In genomic region chr1:30955448-30956015, GRCh38 we compare ENCODE assay signal across 26 cellular contexts. TPM values are rescaled to one million over a fixed set of nuclear protein-coding genes. Genes with fewer than 3 reads are reported as not detected.
A peak's percentile ranks its signal among the peaks of the same experiment; 100 is the strongest.
DNase-seq lines count a peak whose midpoint lies in the region; ATAC-seq and TF ChIP-seq lines count a peak whose summit lies in the region.
"Had no signal": no experiment of that assay in that cellular context is flagged by ENCODE, and none has a peak within 500 bp of the region (broad histone marks: within the 10 kb centered on the region; RNA-seq: fewer than 3 reads in every experiment).

No MANE protein-coding gene starts in this region.

- no peaks in the 10 kb centered on the region for H3K4me1 Mint-ChIP-seq in type B pancreatic cell (ENCODE audit: unreplicated experiment)
- H3K4me1 Mint-ChIP-seq: CD14-positive monocyte, GM23338 had no signal

- intact Hi-C loops in PC-9 (cut with micrococcal nuclease; ENCODE audit: unreplicated experiment) = no loop called here

- peaks cover 9% of the 10 kb centered on the region; the same call in 1 of the 2 replicates for H4K20me1 ChIP-seq in GM23248 (ENCODE audit: insufficient read depth)
- H4K20me1 ChIP-seq in smooth muscle cell (ENCODE audit: low read depth) = peaks cover 96% of the 10 kb centered on the region
- H4K20me1 ChIP-seq in PC-9 (ENCODE audit: insufficient read depth) = peaks cover 63% of the 10 kb centered on the region

- BruUV-seq in PC-9 (replicated peaks; lab: Mats Ljungman, UMichigan) = no TSS peak

- H3K9ac ChIP-seq in GM23248 (no peak overlapping the region), smooth muscle cell (ENCODE audit: low read depth) (no peak overlapping the region)
- H3K9ac ChIP-seq: KMS-11 had no signal

- H3K4me1 ChIP-seq in GM23248 (ENCODE audit: insufficient read depth) = peaks cover 23% of the 10 kb centered on the region
- peaks cover 2% of the 10 kb centered on the region for H3K4me1 ChIP-seq in smooth muscle cell (ENCODE audit: low read depth)
- no peaks in the 10 kb centered on the region for H3K4me1 ChIP-seq in PC-9 (replicated peaks; ENCODE audit: insufficient read depth)
- H3K4me1 ChIP-seq: esophagus squamous epithelium, right atrium auricular region had no signal

- H3K4me3 Mint-ChIP-seq in type B pancreatic cell = no peak overlapping the region
- H3K4me3 Mint-ChIP-seq: CD14-positive monocyte, GM23338, immature natural killer cell had no signal

- H2AFZ ChIP-seq in GM23248 (no peak overlapping the region), smooth muscle cell (ENCODE audit: low read depth) (no peak overlapping the region), PC-9 (no peak overlapping the region)
- H2AFZ ChIP-seq: GM23338 had no signal

- H3K4me3 ChIP-seq in GM23248 (0 out of 2 replicates have a peak overlapping the region, but pooled peaks have one; percentile 6), fibroblast of pulmonary artery (replicated peaks; ENCODE audit: low read depth, low read length) (no peak overlapping the region), smooth muscle cell (no peak overlapping the region), PC-9 (no peak overlapping the region)
- H3K4me3 ChIP-seq: esophagus squamous epithelium, GM23338, lung, right atrium auricular region had no signal

- peaks cover 60% of the 10 kb centered on the region for H3K36me3 Mint-ChIP-seq in type B pancreatic cell

- H3K27ac ChIP-seq in GM23248 (peak overlapping the region; percentile 50), smooth muscle cell (ENCODE audit: low read depth) (peak overlapping the region; percentile 57), PC-9 (no peak overlapping the region)
- H3K27ac ChIP-seq: KMS-11, neutrophil, right atrium auricular region, WERI-Rb-1 had no signal

- ATAC-seq in HG03354 (IDR thresholded peaks at IDR 0.05; ENCODE audit: poor library complexity, severe bottlenecking, unreplicated experiment) = no peak
- ATAC-seq: GM23338, Panc1 had no signal

- POLR2A ChIA-PET in PC-9 (lab: Charles Lee; ENCODE audit: unreplicated experiment) = no interaction called here

- CTCF ChIA-PET in PC-9 (lab: Charles Lee) = no interaction called here

- H3F3A ChIP-seq in GM23248 (ENCODE audit: insufficient read depth) (peaks cover 49% of the 10 kb centered on the region), smooth muscle cell (ENCODE audit: low read depth) (peaks cover 9% of the 10 kb centered on the region), PC-9 (ENCODE audit: insufficient read depth, low read depth) (peaks cover 8% of the 10 kb centered on the region; the same call in 1 of the 2 replicates)

- no peaks in the 10 kb centered on the region for H3K9me3 ChIP-seq in GM23248 (ENCODE audit: low read depth)
- H3K9me3 ChIP-seq in smooth muscle cell (replicated peaks; ENCODE audit: low read depth) = no peaks in the 10 kb centered on the region
- H3K9me3 ChIP-seq in PC-9 (ENCODE audit: insufficient read depth, low read depth) = no peaks in the 10 kb centered on the region
- H3K9me3 ChIP-seq: esophagus squamous epithelium, neutrophil, right atrium auricular region had no signal

- in situ Hi-C loops in GM23248 (cut with MboI) = no loop called here

- H3K4me2 ChIP-seq in GM23248 (ENCODE audit: unreplicated experiment) = peak overlapping the region; percentile 60
- H3K4me2 ChIP-seq in smooth muscle cell = peak overlapping the region; percentile 38
- no peak overlapping the region for H3K4me2 ChIP-seq in PC-9
- H3K4me2 ChIP-seq: GM23338, KMS-11 had no signal

- peak; percentile 72 for DNase-seq in GM23248
- peak; percentile 29 for DNase-seq in amniotic stem cell (lab: John Stamatoyannopoulos, UW)
- peak; percentile 29 for DNase-seq in fibroblast of pulmonary artery (ENCODE audit: low read depth)
- DNase-seq in smooth muscle cell (lab: John Stamatoyannopoulos, UW; ENCODE audit: unreplicated experiment) = no peak
- DNase-seq in PC-9 = no peak
- DNase-seq in type B pancreatic cell (ENCODE audit: extremely low spot score, unreplicated experiment) = no peak
- no peak for DNase-seq in C1 segment of cervical spinal cord (lab: John Stamatoyannopoulos, UW)
- DNase-seq: activated gamma-delta T cell; amygdala; effector CD8-positive, alpha-beta T cell; esophagus squamous epithelium; GDM1; immature natural killer cell; NCI-H1105; NCI-H2081; NCI-H446; stimulated activated CD4-positive, alpha-beta T cell treated with anti-CD3 and anti-CD28 coated beads, Interleukin-15, amount 100 ng/mL, for 24 hours; WERI-Rb-1 had no signal

- H3K27ac Mint-ChIP-seq in type B pancreatic cell = no peak overlapping the region
- H3K27ac Mint-ChIP-seq: immature natural killer cell had no signal

- WGBS in GM23248 (ENCODE audit: low coverage in 1 of 2, low lambda C conversion rate in 2 of 2, missing lambda C conversion rate in 2 of 2), 2 experiments = 0 to 12% methylated on average over 1 of the region's 1 CpG
- 27% methylated on average over 1 of the region's 1 CpG for WGBS in smooth muscle cell (ENCODE audit: low lambda C conversion rate)

- H3K36me3 ChIP-seq in GM23248 (ENCODE audit: low read depth) (peaks cover 69% of the 10 kb centered on the region), smooth muscle cell (ENCODE audit: low read depth) (peaks cover 32% of the 10 kb centered on the region), PC-9 (ENCODE audit: low read depth) (peaks cover 14% of the 10 kb centered on the region; the same call in 1 of the 2 replicates)

- H3K9me2 ChIP-seq in GM23248 (ENCODE audit: insufficient read depth) (no peaks in the 10 kb centered on the region), PC-9 (ENCODE audit: insufficient read depth) (no peaks in the 10 kb centered on the region)

- H3K27me3 Mint-ChIP-seq in type B pancreatic cell = no peaks in the 10 kb centered on the region

- no peaks in the 10 kb centered on the region for H3K27me3 ChIP-seq in GM23248 (replicated peaks; ENCODE audit: insufficient read depth)
- H3K27me3 ChIP-seq in smooth muscle cell (ENCODE audit: low read depth) = no peaks in the 10 kb centered on the region
- H3K27me3 ChIP-seq in PC-9 (ENCODE audit: insufficient read depth, low read depth) = no peaks in the 10 kb centered on the region
- H3K27me3 ChIP-seq: esophagus squamous epithelium, neutrophil, right atrium auricular region had no signal

- H3K79me2 ChIP-seq in GM23248 (ENCODE audit: insufficient read depth) = peaks cover 88% of the 10 kb centered on the region
- H3K79me2 ChIP-seq in smooth muscle cell (ENCODE audit: low read depth) = peaks cover 67% of the 10 kb centered on the region
- H3K79me2 ChIP-seq in PC-9 (ENCODE audit: low read depth) = peaks cover 21% of the 10 kb centered on the region

- no peaks in the 10 kb centered on the region for H3K9me3 Mint-ChIP-seq in type B pancreatic cell
- H3K9me3 Mint-ChIP-seq: CD14-positive monocyte, GM23338, immature natural killer cell had no signal

- no peak for TF ChIP-seq CTCF in fibroblast of pulmonary artery (IDR thresholded peaks at IDR 0.05; ENCODE audit: low read length, missing control alignments)
- no peak for TF ChIP-seq CTCF in smooth muscle cell (IDR thresholded peaks at IDR 0.05; ENCODE audit: borderline replicate concordance, insufficient read depth, poor library complexity, severe bottlenecking)
- TF ChIP-seq CTCF in PC-9 (conservative IDR thresholded peaks at IDR 0.05) = no peak
- no peak for TF ChIP-seq CTCF in type B pancreatic cell (conservative IDR thresholded peaks at IDR 0.05)

RNA-seq across cellular contexts. Expression of gene SDC3, which starts 47.0 kb away (rescaled TPM):
- total RNA-seq in GM23248 (2014; rRNA removed; shearing (Covaris generic)) = 39.7 and 40.7 TPM in 2 replicates
- 6.6 and 6.9 TPM in 2 replicates for polyA plus RNA-seq in GM23248 (2016; fragmentation: Nextera tagmentation; extraction: Ambion mirVana)
- 45.8 and 46.3 TPM in 2 replicates for total RNA-seq in smooth muscle cell
- 86.8 and 112 TPM in 2 replicates for polyA plus RNA-seq in smooth muscle cell
- total RNA-seq in PC-9 (2021) = 33.7 and 37.4 TPM in 2 replicates
- 46.7 and 54.2 TPM in 2 replicates for total RNA-seq in type B pancreatic cell (ENCODE audit: low replicate concordance)
- polyA plus RNA-seq: immature natural killer cell had no signal

Comparison
In these comparisons a context has a peak if more than half of its experiments do, and no peak if none do; other contexts are left out.
1. DNase-seq: peak in GM23248 (single experiment), amniotic stem cell (single experiment) and fibroblast of pulmonary artery (single experiment); none in smooth muscle cell (single experiment), PC-9 (0 of 2), type B pancreatic cell (single experiment) and C1 segment of cervical spinal cord (0 of 14).